In the genomic region with DNA sequence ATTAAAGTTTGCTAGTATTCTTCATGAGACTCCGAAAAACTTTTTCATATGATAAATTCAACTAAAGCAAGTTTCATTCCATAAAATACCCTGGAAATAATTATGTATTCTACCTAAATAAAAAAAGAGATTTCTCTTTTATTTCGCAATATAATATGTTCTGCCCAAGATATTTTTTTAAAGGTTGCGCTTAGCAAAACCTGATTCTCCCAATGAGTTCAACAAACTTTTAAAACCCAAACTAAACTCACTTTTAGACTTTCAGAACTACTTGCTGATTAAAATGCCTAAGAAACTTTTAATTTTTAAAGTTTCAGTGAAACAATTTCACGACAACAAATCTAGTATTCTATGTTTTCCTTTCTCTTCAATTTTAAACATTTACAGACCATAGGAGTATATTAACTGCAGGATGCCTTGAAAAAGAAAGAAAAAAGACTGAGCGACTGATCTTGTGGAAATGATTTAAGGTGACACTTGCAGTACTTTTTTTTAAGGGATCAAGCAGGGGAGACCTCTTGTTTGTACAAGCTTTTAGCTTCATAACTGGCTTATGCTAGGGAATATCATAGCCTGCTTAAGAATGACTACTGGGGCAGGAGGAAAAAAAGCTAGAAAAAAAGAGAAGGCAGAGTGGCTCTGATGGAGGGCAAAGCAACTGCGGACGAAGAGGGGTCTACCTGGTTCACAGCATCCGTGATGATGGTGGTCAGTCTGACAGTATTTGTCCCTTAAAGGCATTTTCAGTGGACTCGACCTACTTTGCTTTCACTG, we compare ENCODE assay signal across 9 cellular contexts. TPM values are rescaled to one million over a fixed set of nuclear protein-coding genes. Genes with fewer than 3 reads are reported as not detected.
DNase-seq lines count a peak whose midpoint lies in the region; ATAC-seq, FAIRE-seq and TF ChIP-seq lines count a peak whose summit lies in the region.
"Had no signal": no experiment of that assay in that cellular context is flagged by ENCODE, and none has a peak within 500 bp of the region (broad histone marks: within the 10 kb centered on the region; RNA-seq: fewer than 3 reads in every experiment).

No MANE protein-coding gene starts in this region.

- peak overlapping the region; percentile 98 for H3K9ac ChIP-seq in OCI-LY3 (ENCODE audit: low read length)
- peak overlapping the region; percentile 97 for H3K9ac ChIP-seq in endothelial cell of umbilical vein (replicated peaks; ENCODE audit: extremely low read depth, insufficient read depth, low read length)

- H4K20me1 ChIP-seq in OCI-LY3 (ENCODE audit: insufficient read depth, low read length) (peaks cover 19% of the 10 kb centered on the region), endothelial cell of umbilical vein (replicated peaks; ENCODE audit: control insufficient read depth, extremely low read depth, insufficient read depth, low read length) (peaks cover 6% of the 10 kb centered on the region)

- TF ChIP-seq CTCF in Caco-2 (IDR thresholded peaks at IDR 0.05; ENCODE audit: insufficient read depth in 1 of 2, low read depth in 1 of 2, low read length in 1 of 2, severe bottlenecking in 1 of 2, unreplicated experiment in 1 of 2), result no peak
- no peak for TF ChIP-seq CTCF in OCI-LY3 (IDR thresholded peaks at IDR 0.05; ENCODE audit: low read depth, low read length)
- TF ChIP-seq CTCF in endothelial cell of umbilical vein (IDR thresholded peaks at IDR 0.05; ENCODE audit: extremely low read depth in 1 of 2, insufficient read depth in 1 of 2, low read depth in 1 of 2, low read length in 2 of 2), result no peak
- TF ChIP-seq CTCF in neutrophil (IDR thresholded peaks at IDR 0.05), result no peak

- H3K36me3 Mint-ChIP-seq in Caco-2 (ENCODE audit: insufficient read depth, unreplicated experiment), result peaks cover 22% of the 10 kb centered on the region

- FAIRE-seq in endothelial cell of umbilical vein (lab: Jason Lieb, UNC), result no peak
- FAIRE-seq: H54 had no signal

- ATAC-seq in GM18861 (IDR thresholded peaks at IDR 0.05; ENCODE audit: unreplicated experiment), result no peak

- H3K4me3 Mint-ChIP-seq in Caco-2 (ENCODE audit: unreplicated experiment), result peak overlapping the region; percentile 97

- H3K27me3 ChIP-seq in Caco-2 (replicated peaks; ENCODE audit: control insufficient read depth, insufficient read depth, low read length) (no peaks in the 10 kb centered on the region), OCI-LY3 (ENCODE audit: low read depth, low read length) (no peaks in the 10 kb centered on the region), endothelial cell of umbilical vein (ENCODE audit: control insufficient read depth in 2 of 2, insufficient read depth in 2 of 2, low read length in 2 of 2) (peaks cover 5 to 27% of the 10 kb centered on the region in 2 experiments), neutrophil (peaks cover 16% of the 10 kb centered on the region)

- dilution Hi-C loops in endothelial cell of umbilical vein (cut with MboI; ENCODE audit: extremely low pct_ligation_motif_present, low sequenced_read_pairs), result no loop called here

- intact Hi-C loops in Caco-2 (cut with micrococcal nuclease; ENCODE audit: unreplicated experiment) (loop anchor here (1.0 to 10.0 kb wide), 3 partner anchors 8 to 261 kb away; partner anchors contain the start of genes ARF5, GCC1 and SND1), endothelial cell of umbilical vein (cut with micrococcal nuclease) (loop anchor here (5.0 kb wide), 1 partner anchor 139 kb away; the partner anchor contains the start of gene GRM8)

- TSS peak; percentile 33 for BruUV-seq in Caco-2 (replicated peaks; lab: Mats Ljungman, UMichigan)
- BruUV-seq in endothelial cell of umbilical vein (replicated peaks; lab: Mats Ljungman, UMichigan), result TSS peak; percentile 30

- H3K4me2 ChIP-seq in OCI-LY3 (ENCODE audit: low read length) (peak overlapping the region; percentile 94), endothelial cell of umbilical vein (ENCODE audit: insufficient read depth, low read length) (peak overlapping the region; percentile 80)

- H3K9me1 ChIP-seq in endothelial cell of umbilical vein (replicated peaks; ENCODE audit: control insufficient read depth, extremely low read depth, insufficient read depth, low read length), result no peaks in the 10 kb centered on the region

- H3K36me3 ChIP-seq in Caco-2 (ENCODE audit: control insufficient read depth, insufficient read depth, low read length), result no peaks in the 10 kb centered on the region
- H3K36me3 ChIP-seq in OCI-LY3 (replicated peaks; ENCODE audit: low read depth, low read length), result peaks cover 27% of the 10 kb centered on the region
- H3K36me3 ChIP-seq in endothelial cell of umbilical vein (ENCODE audit: control insufficient read depth in 2 of 2, extremely low read depth in 1 of 2, insufficient read depth in 2 of 2, low read length in 2 of 2), result peaks cover 5 to 6% of the 10 kb centered on the region in 2 experiments
- peaks cover 22% of the 10 kb centered on the region for H3K36me3 ChIP-seq in neutrophil

- peak overlapping the region; percentile 93 for H3K27ac Mint-ChIP-seq in Caco-2 (ENCODE audit: unreplicated experiment)

- H3K79me2 ChIP-seq in OCI-LY3 (ENCODE audit: low read length), result peaks cover 62% of the 10 kb centered on the region
- H3K79me2 ChIP-seq in endothelial cell of umbilical vein (ENCODE audit: control insufficient read depth, insufficient read depth, low read length), result peaks cover 64% of the 10 kb centered on the region

- H3K4me3 ChIP-seq in Caco-2 (ENCODE audit: low read depth, low read length) (peak overlapping the region; percentile 73), OCI-LY3 (ENCODE audit: low read length) (peak overlapping the region; percentile 96), endothelial cell of umbilical vein (replicated peaks in 1 of 3; ENCODE audit: insufficient read depth in 1 of 3, low read depth in 1 of 3, low read length in 3 of 3) (peak overlapping the region; percentile 88 to 97 (median 88)), neutrophil (ENCODE audit: low read depth in 1 of 2, low read length in 1 of 2) (peak overlapping the region; percentile 81 to 87)

- no peaks in the 10 kb centered on the region for H3K9me3 ChIP-seq in Caco-2
- no peaks in the 10 kb centered on the region for H3K9me3 ChIP-seq in OCI-LY3 (ENCODE audit: insufficient read depth, low read length)
- H3K9me3 ChIP-seq in endothelial cell of umbilical vein (replicated peaks; ENCODE audit: control insufficient read depth, insufficient read depth, low read length), result no peaks in the 10 kb centered on the region
- H3K9me3 ChIP-seq in neutrophil, result no peaks in the 10 kb centered on the region

- no peaks in the 10 kb centered on the region for H3K4me1 ChIP-seq in Caco-2
- H3K4me1 ChIP-seq in OCI-LY3 (ENCODE audit: low read length), result peaks cover 19% of the 10 kb centered on the region
- peaks cover 20% of the 10 kb centered on the region for H3K4me1 ChIP-seq in endothelial cell of umbilical vein (ENCODE audit: control insufficient read depth, extremely low read depth, insufficient read depth, low read length)
- H3K4me1 ChIP-seq in neutrophil (ENCODE audit: control insufficient read depth in 1 of 2, insufficient read depth in 1 of 2, low read depth in 1 of 2, low read length in 1 of 2), result peaks cover 26 to 38% of the 10 kb centered on the region in 2 experiments

- no peak for TF ChIP-seq POLR2A in endothelial cell of umbilical vein (IDR thresholded peaks at IDR 0.05; ENCODE audit: low read depth, low read length)

- CTCF ChIA-PET in Caco-2 (lab: Charles Lee), result no interaction called here
- CTCF ChIA-PET in endothelial cell of umbilical vein (lab: Charles Lee), result interaction anchor here (0.9 to 6.1 kb wide), 3 partner anchors 42 to 819 kb away, joined by 3 to 28 read pairs (median 4); no protein-coding TSS in a partner anchor

- DNase-seq in Caco-2 (no peak), endothelial cell of umbilical vein (ENCODE audit: low read depth, low spot score) (no peak), activated gamma-delta T cell (lab: John Stamatoyannopoulos, UW) (no peak), germinal center (ENCODE audit: low spot score) (no peak)
- DNase-seq in stimulated activated CD4-positive, alpha-beta T cell treated with anti-CD3 and anti-CD28 coated beads, Interleukin-2, amount 100 ng/mL, for 48 hours, result no peak

- H3K27ac ChIP-seq in OCI-LY3 (ENCODE audit: low read length), result peak overlapping the region; percentile 67; the same call in 1 of the 2 replicates
- peak overlapping the region; percentile 90 for H3K27ac ChIP-seq in endothelial cell of umbilical vein (ENCODE audit: insufficient read depth, low read depth, low read length)
- peak overlapping the region; percentile 96 for H3K27ac ChIP-seq in neutrophil

- POLR2A ChIA-PET in Caco-2 (lab: Charles Lee), result no interaction called here
- POLR2A ChIA-PET in endothelial cell of umbilical vein (lab: Charles Lee), result no interaction called here

- H3K4me1 Mint-ChIP-seq in Caco-2 (ENCODE audit: low read depth, unreplicated experiment), result peaks cover 7% of the 10 kb centered on the region

- H3K9me3 Mint-ChIP-seq in Caco-2 (ENCODE audit: unreplicated experiment), result no peaks in the 10 kb centered on the region

- no peak overlapping the region for H2AFZ ChIP-seq in OCI-LY3 (ENCODE audit: low read depth, low read length)
- H2AFZ ChIP-seq in endothelial cell of umbilical vein (ENCODE audit: low read depth, low read length), result peak overlapping the region; percentile 73

- H3K27me3 Mint-ChIP-seq in Caco-2 (ENCODE audit: insufficient read depth, unreplicated experiment), result peaks cover 6% of the 10 kb centered on the region

TF ChIP-seq in endothelial cell of umbilical vein, 7 proteins besides CTCF, POLR2A, EP300 and RAD21 (continues in another document):
- TF ChIP-seq, protein P1, sequence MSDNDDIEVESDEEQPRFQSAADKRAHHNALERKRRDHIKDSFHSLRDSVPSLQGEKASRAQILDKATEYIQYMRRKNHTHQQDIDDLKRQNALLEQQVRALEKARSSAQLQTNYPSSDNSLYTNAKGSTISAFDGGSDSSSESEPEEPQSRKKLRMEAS (IDR thresholded peaks at IDR 0.05; ENCODE audit: insufficient read depth, insufficient read length), result no peak
- TF ChIP-seq POLR2AphosphoS5 (IDR thresholded peaks at IDR 0.05; ENCODE audit: insufficient read depth, low read depth, low read length), result no peak
- no peak for TF ChIP-seq MYC (IDR thresholded peaks at IDR 0.05; ENCODE audit: low read depth, low read length)
- no peak for TF ChIP-seq FOS (IDR thresholded peaks at IDR 0.05; ENCODE audit: borderline replicate concordance, insufficient read depth, low read length)
- TF ChIP-seq GATA2 (IDR thresholded peaks at IDR 0.05; ENCODE audit: insufficient read depth, insufficient read length, low read depth, low read length), result no peak
- TF ChIP-seq JUN (IDR thresholded peaks at IDR 0.05; ENCODE audit: borderline replicate concordance, insufficient read depth, insufficient read length, low read depth), result no peak

RNA-seq across cellular contexts. Expression of gene ZNF800, which starts 1.5 kb away (rescaled TPM):
- total RNA-seq in Caco-2 (2022) (17.3 and 18.7 TPM in 2 replicates), endothelial cell of umbilical vein (31.5 and 35.4 TPM in 2 replicates)
- polyA plus RNA-seq in endothelial cell of umbilical vein, result 10.6 and 10.9 TPM in 2 replicates
- 6.9 and 8.3 TPM in 2 replicates for polyA plus RNA-seq in endothelial cell of umbilical vein (2011; cell fraction: cytosol; rRNA removed)
- 36.2 and 37.7 TPM in 2 replicates for polyA plus RNA-seq in endothelial cell of umbilical vein (2011; cell fraction: nucleus; rRNA removed)
- 10.1 and 15.3 TPM in 2 replicates for polyA plus RNA-seq in endothelial cell of umbilical vein (2012)
- polyA minus RNA-seq in endothelial cell of umbilical vein, result 11.3 and 20.5 TPM in 2 replicates
- 23.7 TPM for polyA minus RNA-seq in endothelial cell of umbilical vein (2011; cell fraction: cytosol; rRNA and poly(A)+ RNA removed)
- polyA minus RNA-seq in endothelial cell of umbilical vein (2011; cell fraction: nucleus; rRNA and poly(A)+ RNA removed), result 44.3 and 60.5 TPM in 2 replicates
